11 cellular contexts compared by ENCODE assay signal in the genomic region with DNA sequence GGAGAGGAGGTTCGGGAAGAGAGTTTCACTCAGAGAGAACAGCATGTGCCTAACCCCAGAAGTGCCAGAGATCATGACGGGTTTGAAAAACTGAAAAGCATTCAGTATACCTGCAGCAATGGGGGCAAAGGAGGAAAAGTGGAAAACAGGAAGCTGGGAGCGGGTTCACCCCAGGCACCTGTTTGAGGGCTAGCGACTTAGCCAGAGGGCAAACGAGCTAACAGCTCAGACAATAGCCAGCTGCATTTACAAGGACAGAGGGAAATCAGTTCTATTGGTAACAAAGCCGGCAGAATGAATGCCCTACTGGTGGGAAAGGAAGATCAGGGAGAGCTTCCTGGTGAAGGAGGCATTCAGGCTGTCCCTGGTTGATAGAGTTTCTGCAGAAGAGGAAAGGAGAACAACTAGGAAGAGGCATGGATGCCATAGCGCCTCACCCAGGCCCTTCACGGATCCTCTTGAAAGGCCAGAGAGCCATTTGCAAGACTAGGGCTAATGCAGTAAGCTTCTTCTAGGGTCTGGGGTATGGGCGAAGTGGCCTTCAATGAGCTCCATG.
"Had no signal": no experiment of that assay in that cellular context is flagged by ENCODE, and none has a peak within 500 bp of the region (broad histone marks: within the 10 kb centered on the region; RNA-seq: fewer than 3 reads in every experiment).

No MANE protein-coding gene starts in this region.

- H3K27ac Mint-ChIP-seq: activated B cell treated with CpG ODN at 0.5 μM for 24 hours; activated naive CD4-positive, alpha-beta T cell treated with anti-CD3 and anti-CD28 coated beads for 36 hours; nephron progenitor cell had no signal

- H3K9me3 ChIP-seq: colonic mucosa, heart left ventricle, suprapubic skin had no signal

- H3K9me3 Mint-ChIP-seq: activated B cell treated with CpG ODN at 0.5 μM for 24 hours; activated CD4-positive, alpha-beta T cell treated with anti-CD3 and anti-CD28 coated beads, Interleukin-2, amount 10 ng/mL, durations not matched to agents 7 days and 5 days; activated naive CD4-positive, alpha-beta T cell treated with anti-CD3 and anti-CD28 coated beads for 36 hours; nephron progenitor cell had no signal

- DNase-seq: activated B cell treated with CpG ODN at 0.5 μM for 24 hours; activated CD4-positive, alpha-beta T cell treated with anti-CD3 and anti-CD28 coated beads, Interleukin-2, amount 10 ng/mL, durations not matched to agents 7 days and 5 days; activated CD8-positive, alpha-beta memory T cell treated with anti-CD3 and anti-CD28 coated beads for 24 hours; activated naive CD4-positive, alpha-beta T cell treated with anti-CD3 and anti-CD28 coated beads for 36 hours; colonic mucosa; heart left ventricle; kidney glomerular epithelial cell; nephron progenitor cell; stimulated activated CD4-positive, alpha-beta T cell treated with anti-CD3 and anti-CD28 coated beads, Interleukin-2, amount 100 ng/mL, for 24 hours; stimulated activated naive CD4-positive, alpha-beta T cell treated with Interleukin-2 at 50 U/mL for 16 hours had no signal

- H3K27ac ChIP-seq: colonic mucosa, suprapubic skin had no signal

- H3K36me3 ChIP-seq: colonic mucosa, heart left ventricle, suprapubic skin had no signal

- H3K4me3 Mint-ChIP-seq: activated B cell treated with CpG ODN at 0.5 μM for 24 hours; activated CD4-positive, alpha-beta T cell treated with anti-CD3 and anti-CD28 coated beads, Interleukin-2, amount 10 ng/mL, durations not matched to agents 7 days and 5 days; activated naive CD4-positive, alpha-beta T cell treated with anti-CD3 and anti-CD28 coated beads for 36 hours had no signal

- H3K27me3 ChIP-seq: colonic mucosa had no signal

- H3K4me3 ChIP-seq: colonic mucosa, heart left ventricle had no signal

- H3K4me1 ChIP-seq: colonic mucosa had no signal
